In genomic region chr16:80902306-80903154, GRCh38 we compare ENCODE assay signal across 2 cellular contexts.
TF ChIP-seq lines count a peak whose summit lies in the region.

No MANE protein-coding gene starts in this region.

TF ChIP-seq in IMR-90, 13 proteins besides CTCF, POLR2A, EP300 and RAD21 (continued from another document):
- no peak for TF ChIP-seq MAFK (IDR thresholded peaks at IDR 0.05; ENCODE audit: low read depth, low read length)
- no peak for TF ChIP-seq CHD1 (IDR thresholded peaks at IDR 0.05; ENCODE audit: low read depth, low read length)

TF ChIP-seq in neural cell, 6 proteins besides CTCF, POLR2A, EP300 and RAD21 (continued from another document):
- TF ChIP-seq REST (IDR thresholded peaks at IDR 0.05; ENCODE audit: borderline replicate concordance), result peak; percentile 68
- TF ChIP-seq EZH2 (IDR thresholded peaks at IDR 0.05; ENCODE audit: borderline replicate concordance, insufficient read depth, low read length, poor library complexity, severe bottlenecking), result no peak
